15 cellular contexts compared by ENCODE assay signal in genomic region chr2:168033966-168034365, GRCh38.
"Had no signal": no experiment of that assay in that cellular context is flagged by ENCODE, and none has a peak within 500 bp of the region (broad histone marks: within the 10 kb centered on the region; RNA-seq: fewer than 3 reads in every experiment).

No MANE protein-coding gene starts in this region.

- H3K36me3 ChIP-seq: neutrophil, thoracic aorta had no signal

- DNase-seq: activated CD4-positive, alpha-beta T cell treated with anti-CD3 and anti-CD28 coated beads, Interleukin-2, amount 50 U/mL, for 4 hours; activated effector memory CD4-positive, alpha-beta T cell treated with anti-CD3 and anti-CD28 coated beads, Interleukin-2, amount 50 U/mL, for 16 hours; activated T-cell treated with anti-CD3 and anti-CD28 coated beads, Interleukin-2, amount 50 U/mL, for 24 hours; cerebellar nuclear complex; effector memory CD8-positive, alpha-beta T cell; hypothalamus; retina; stimulated activated CD4-positive, alpha-beta T cell treated with anti-CD3 and anti-CD28 coated beads, Interleukin-15, amount 100 ng/mL, for 24 hours; stimulated activated CD4-positive, alpha-beta T cell treated with anti-CD3 and anti-CD28 coated beads, Interleukin-4, amount 100 ng/mL, for 24 hours; stimulated activated naive CD8-positive, alpha-beta T cell treated with anti-CD3 and anti-CD28 coated beads, Interleukin-15, amount 100 ng/mL, for 72 hours had no signal

- H3K4me3 ChIP-seq: thoracic aorta had no signal

- H3K4me3 Mint-ChIP-seq: activated naive CD8-positive, alpha-beta T cell; activated T-cell treated with anti-CD3 and anti-CD28 coated beads, Interleukin-2, amount 50 U/mL, for 24 hours; brain; dendritic cell treated with granulocyte-macrophage colony-stimulating factor and Interleukin-4, amounts not matched to agents 40 ng/mL and 50 ng/mL, for 4 days; effector memory CD8-positive, alpha-beta T cell; stimulated activated naive CD8-positive, alpha-beta T cell treated with anti-CD3 and anti-CD28 coated beads, Interleukin-15, amount 100 ng/mL, for 72 hours had no signal

- H3K27me3 Mint-ChIP-seq: activated naive CD8-positive, alpha-beta T cell; activated T-cell treated with anti-CD3 and anti-CD28 coated beads, Interleukin-2, amount 50 U/mL, for 24 hours; brain; dendritic cell treated with granulocyte-macrophage colony-stimulating factor and Interleukin-4, amounts not matched to agents 40 ng/mL and 50 ng/mL, for 4 days; effector memory CD8-positive, alpha-beta T cell; stimulated activated naive CD8-positive, alpha-beta T cell treated with anti-CD3 and anti-CD28 coated beads, Interleukin-15, amount 100 ng/mL, for 72 hours had no signal

- H3K9me3 Mint-ChIP-seq: activated T-cell treated with anti-CD3 and anti-CD28 coated beads, Interleukin-2, amount 50 U/mL, for 24 hours; dendritic cell treated with granulocyte-macrophage colony-stimulating factor and Interleukin-4, amounts not matched to agents 40 ng/mL and 50 ng/mL, for 4 days; effector memory CD8-positive, alpha-beta T cell; stimulated activated naive CD8-positive, alpha-beta T cell treated with anti-CD3 and anti-CD28 coated beads, Interleukin-15, amount 100 ng/mL, for 72 hours had no signal

- H3K27ac ChIP-seq: neutrophil, thoracic aorta had no signal

- H3K27me3 ChIP-seq: neutrophil had no signal

- H3K27ac Mint-ChIP-seq: activated naive CD8-positive, alpha-beta T cell; activated T-cell treated with anti-CD3 and anti-CD28 coated beads, Interleukin-2, amount 50 U/mL, for 24 hours; dendritic cell treated with granulocyte-macrophage colony-stimulating factor and Interleukin-4, amounts not matched to agents 40 ng/mL and 50 ng/mL, for 4 days; effector memory CD8-positive, alpha-beta T cell; stimulated activated naive CD8-positive, alpha-beta T cell treated with anti-CD3 and anti-CD28 coated beads, Interleukin-15, amount 100 ng/mL, for 72 hours had no signal

- H3K9me3 ChIP-seq: neutrophil, thoracic aorta had no signal
